ENCODE assay signal across 9 cellular contexts in genomic region chr9:93955356-93956182, GRCh38. TPM values are rescaled to one million over a fixed set of nuclear protein-coding genes. Genes with fewer than 3 reads are reported as not detected.
A peak's percentile ranks its signal among the peaks of the same experiment; 100 is the strongest.
DNase-seq lines count a peak whose midpoint lies in the region; ATAC-seq and TF ChIP-seq lines count a peak whose summit lies in the region.
"Had no signal": no experiment of that assay in that cellular context is flagged by ENCODE, and none has a peak within 500 bp of the region (broad histone marks: within the 10 kb centered on the region; RNA-seq: fewer than 3 reads in every experiment).

No MANE protein-coding gene starts in this region.

- H3K36me3 Mint-ChIP-seq in GM23338 (ENCODE audit: low read depth) = peaks cover 12% of the 10 kb centered on the region; the same call in 2 of the 3 replicates
- no peaks in the 10 kb centered on the region for H3K36me3 Mint-ChIP-seq in dendritic cell treated with granulocyte-macrophage colony-stimulating factor and Interleukin-4, amounts not matched to agents 40 ng/mL and 50 ng/mL, for 4 days (ENCODE audit: low read depth)

- peaks cover 93% of the 10 kb centered on the region for H3K27me3 Mint-ChIP-seq in GM23338 (ENCODE audit: insufficient read depth, low read depth, poor library complexity)
- H3K27me3 Mint-ChIP-seq in dendritic cell treated with granulocyte-macrophage colony-stimulating factor and Interleukin-4, amounts not matched to agents 40 ng/mL and 50 ng/mL, for 4 days = peaks cover 91% of the 10 kb centered on the region

- H3K79me2 ChIP-seq in GM23338 (replicated peaks; ENCODE audit: insufficient read depth) = no peaks in the 10 kb centered on the region

- H3K27ac Mint-ChIP-seq in GM23338 = no peak overlapping the region
- no peak overlapping the region for H3K27ac Mint-ChIP-seq in dendritic cell treated with granulocyte-macrophage colony-stimulating factor and Interleukin-4, amounts not matched to agents 40 ng/mL and 50 ng/mL, for 4 days

- peaks cover 20% of the 10 kb centered on the region for H3K9me3 Mint-ChIP-seq in GM23338
- no peaks in the 10 kb centered on the region for H3K9me3 Mint-ChIP-seq in dendritic cell treated with granulocyte-macrophage colony-stimulating factor and Interleukin-4, amounts not matched to agents 40 ng/mL and 50 ng/mL, for 4 days

- H3K4me3 Mint-ChIP-seq in GM23338 = peak overlapping the region; percentile 85
- peak overlapping the region; percentile 54 for H3K4me3 Mint-ChIP-seq in dendritic cell treated with granulocyte-macrophage colony-stimulating factor and Interleukin-4, amounts not matched to agents 40 ng/mL and 50 ng/mL, for 4 days

- ATAC-seq in GM23338 (peak; percentile 3), HG02884 (IDR thresholded peaks at IDR 0.05; ENCODE audit: unreplicated experiment) (no peak), GM21367 (IDR thresholded peaks at IDR 0.05; ENCODE audit: unreplicated experiment) (no peak)

- peaks cover 97% of the 10 kb centered on the region for H3K27me3 ChIP-seq in GM23338 (ENCODE audit: insufficient read depth)

- H3K4me3 ChIP-seq in GM23338 = peak overlapping the region; percentile 77
- H3K4me3 ChIP-seq in retinal pigment epithelial cell (ENCODE audit: low read length) = peak overlapping the region; percentile 8

- peaks cover 44% of the 10 kb centered on the region for H3K4me1 Mint-ChIP-seq in GM23338
- H3K4me1 Mint-ChIP-seq in dendritic cell treated with granulocyte-macrophage colony-stimulating factor and Interleukin-4, amounts not matched to agents 40 ng/mL and 50 ng/mL, for 4 days (ENCODE audit: low read depth) = peaks cover 64% of the 10 kb centered on the region

- H3K36me3 ChIP-seq in GM23338 (ENCODE audit: insufficient read depth) = no peaks in the 10 kb centered on the region

- peaks cover 18% of the 10 kb centered on the region for H3F3A ChIP-seq in GM23338 (replicated peaks; ENCODE audit: low read depth)

- intact Hi-C loops in dendritic cell treated with granulocyte-macrophage colony-stimulating factor and Interleukin-4, amounts not matched to agents 40 ng/mL and 50 ng/mL, for 4 days (cut with micrococcal nuclease) = loop anchor here (5.0 kb wide), 1 partner anchor 212 kb away; no protein-coding TSS in a partner anchor

- TF ChIP-seq CTCF in GM23338 (conservative IDR thresholded peaks at IDR 0.05; ENCODE audit: low read depth in 2 of 2) = no peak
- no peak for TF ChIP-seq CTCF in retinal pigment epithelial cell (conservative IDR thresholded peaks at IDR 0.05; ENCODE audit: low read depth, low read length)

- H3K4me1 ChIP-seq in GM23338 (ENCODE audit: insufficient read depth) = peaks cover 58% of the 10 kb centered on the region

- no peak overlapping the region for H3K27ac ChIP-seq in GM23338 (ENCODE audit: low read depth)

- H2AFZ ChIP-seq in GM23338 = peak overlapping the region; percentile 98

- H3K9me2 ChIP-seq in GM23338 (ENCODE audit: insufficient read depth) = no peaks in the 10 kb centered on the region

- H3K4me2 ChIP-seq in GM23338 = peak overlapping the region; percentile 94

- peaks cover 13% of the 10 kb centered on the region; the same call in 1 of the 2 replicates for H4K20me1 ChIP-seq in GM23338 (replicated peaks; ENCODE audit: insufficient read depth)

- DNase-seq in GM23338 (ENCODE audit: low spot score) = peak; percentile 87
- peak; percentile 61 to 80 for DNase-seq in NCI-H526 (lab: John Stamatoyannopoulos, UW)
- no peak for DNase-seq in retinal pigment epithelial cell (ENCODE audit: low read depth)
- no peak for DNase-seq in germinal center (ENCODE audit: low spot score)
- DNase-seq in SHP77 treated with DMSO at 0.1 percent for 48 hours (lab: John Stamatoyannopoulos, UW) = no peak
- DNase-seq: amygdala had no signal

TF ChIP-seq in GM23338, 12 proteins besides CTCF, POLR2A, EP300 and RAD21:
- TF ChIP-seq ETS1 (IDR thresholded peaks at IDR 0.05) (no peak), EZH2phosphoT487 (IDR thresholded peaks at IDR 0.05; ENCODE audit: unreplicated experiment) (peak; percentile 62), EZH2 (IDR thresholded peaks at IDR 0.05; ENCODE audit: low read depth, unreplicated experiment) (peak; percentile 81), STAT1 (IDR thresholded peaks at IDR 0.05; ENCODE audit: unreplicated experiment) (no peak), CREB1 (CRISPR knock-in tag; IDR thresholded peaks at IDR 0.05; ENCODE audit: low read depth) (peak; percentile 32; the same call in 1 of the 2 replicates)

RNA-seq across cellular contexts. Expression of gene BARX1, which starts 0.4 kb away (rescaled TPM):
- total RNA-seq in GM23338 (2014; rRNA removed; shearing (Covaris generic)) = 1.6 and 2.1 TPM in 2 replicates
- 0.87 and 1.1 TPM in 2 replicates for polyA plus RNA-seq in GM23338 (2016; fragmentation: Nextera tagmentation; extraction: Ambion mirVana)

Comparison
In these comparisons a context has a peak if more than half of its experiments do, and no peak if none do; other contexts are left out.
1. DNase-seq: peak in GM23338 (single experiment) and NCI-H526 (2 of 2); none in retinal pigment epithelial cell (single experiment), germinal center (single experiment) and SHP77 treated with DMSO at 0.1 percent for 48 hours (single experiment).